ENCODE assay signal across 1 cellular context in the genomic region with DNA sequence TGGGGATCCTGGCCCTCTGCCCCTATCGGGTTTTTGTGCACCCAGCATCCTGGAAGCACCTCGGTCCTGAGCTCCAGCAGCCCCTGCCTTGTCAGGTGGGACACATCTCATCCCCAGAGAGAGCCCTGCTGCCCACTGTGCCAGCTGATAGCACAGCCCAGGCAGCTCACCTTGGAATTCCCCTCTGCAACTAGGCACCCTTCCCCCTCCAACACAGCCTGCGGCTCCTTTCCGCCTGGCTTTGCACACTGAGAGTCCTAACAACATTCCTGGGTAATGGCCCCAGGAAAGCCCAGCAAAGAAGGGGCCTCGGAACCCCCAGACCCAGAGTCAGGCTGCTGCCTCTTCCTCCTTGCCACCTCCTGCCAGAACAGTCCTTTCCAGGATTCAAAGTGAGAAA.
TF ChIP-seq lines count a peak whose summit lies in the region.

No MANE protein-coding gene starts in this region.

TF ChIP-seq in WTC11, 78 proteins besides CTCF, POLR2A, EP300 and RAD21 (continued from another document):
- TF ChIP-seq, protein P1, sequence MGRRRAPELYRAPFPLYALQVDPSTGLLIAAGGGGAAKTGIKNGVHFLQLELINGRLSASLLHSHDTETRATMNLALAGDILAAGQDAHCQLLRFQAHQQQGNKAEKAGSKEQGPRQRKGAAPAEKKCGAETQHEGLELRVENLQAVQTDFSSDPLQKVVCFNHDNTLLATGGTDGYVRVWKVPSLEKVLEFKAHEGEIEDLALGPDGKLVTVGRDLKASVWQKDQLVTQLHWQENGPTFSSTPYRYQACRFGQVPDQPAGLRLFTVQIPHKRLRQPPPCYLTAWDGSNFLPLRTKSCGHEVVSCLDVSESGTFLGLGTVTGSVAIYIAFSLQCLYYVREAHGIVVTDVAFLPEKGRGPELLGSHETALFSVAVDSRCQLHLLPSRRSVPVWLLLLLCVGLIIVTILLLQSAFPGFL (CRISPR knock-in tag; IDR thresholded peaks at IDR 0.05; ENCODE audit: borderline replicate concordance), result no peak
- no peak for TF ChIP-seq NR2C2 (CRISPR knock-in tag; IDR thresholded peaks at IDR 0.05)
